20 cellular contexts compared by ENCODE assay signal in genomic region chr7:7834761-7835160, GRCh38.
DNase-seq lines count a peak whose midpoint lies in the region; ATAC-seq, FAIRE-seq and TF ChIP-seq lines count a peak whose summit lies in the region.
"Had no signal": no experiment of that assay in that cellular context is flagged by ENCODE, and none has a peak within 500 bp of the region (broad histone marks: within the 10 kb centered on the region; RNA-seq: fewer than 3 reads in every experiment).

No MANE protein-coding gene starts in this region.

- DNase-seq in A673 (ENCODE audit: low spot score) (peak; percentile 76), H54 (ENCODE audit: insufficient read length, low spot score) (no peak), T-helper 17 cell (no peak), memory B cell (ENCODE audit: low spot score in 2 of 2) (no peak), NCI-H2196 (lab: John Stamatoyannopoulos, UW; ENCODE audit: unreplicated experiment) (no peak), tibial artery (no peak), transverse colon (no peak), NCI-H774 (lab: John Stamatoyannopoulos, UW) (no peak)
- DNase-seq: CD8-positive, alpha-beta memory T cell; HFFc6; Kasumi-1; MG63; NCI-H1105 treated with DMSO at 0.1 percent for 48 hours; NCI-H1694; NCI-H2081 treated with DMSO at 0.1 percent for 48 hours; RPMI8226 had no signal

- H3K4me1 Mint-ChIP-seq in T-helper 17 cell (peaks cover 9% of the 10 kb centered on the region), memory B cell (peaks cover 33% of the 10 kb centered on the region)

- peak overlapping the region; percentile 12 for H3K27ac Mint-ChIP-seq in T-helper 17 cell
- no peak overlapping the region for H3K27ac Mint-ChIP-seq in memory B cell
- H3K27ac Mint-ChIP-seq: CD8-positive, alpha-beta memory T cell; HFFc6; IgD-negative memory B cell had no signal

- 87 to 88% methylated on average over 4 of the region's 4 CpGs for WGBS in transverse colon (ENCODE audit: low coverage in 1 of 2), 2 donors

- no peaks in the 10 kb centered on the region for H3K27me3 ChIP-seq in A673 (replicated peaks; ENCODE audit: insufficient read depth, low read depth, low read length, poor library complexity)
- no peaks in the 10 kb centered on the region for H3K27me3 ChIP-seq in tibial artery
- H3K27me3 ChIP-seq in transverse colon: no peaks in the 10 kb centered on the region
- H3K27me3 ChIP-seq: BLaER1, MG63 had no signal

- no peak for TF ChIP-seq EP300 in transverse colon (IDR thresholded peaks at IDR 0.05; ENCODE audit: low read depth)

- H3K36me3 Mint-ChIP-seq in T-helper 17 cell (ENCODE audit: low read depth): peaks cover 2% of the 10 kb centered on the region
- H3K36me3 Mint-ChIP-seq in memory B cell: peaks cover 14% of the 10 kb centered on the region

- FAIRE-seq in H54 (lab: Jason Lieb, UNC): peak; percentile 89
- FAIRE-seq: GM12892, GM18507 had no signal

- no peak overlapping the region for H3K4me3 ChIP-seq in A673 (ENCODE audit: low read depth, low read length, poor library complexity, severe bottlenecking)
- H3K4me3 ChIP-seq in tibial artery: no peak overlapping the region
- H3K4me3 ChIP-seq in transverse colon: no peak overlapping the region
- H3K4me3 ChIP-seq: BLaER1, MG63 had no signal

- H3K9me3 Mint-ChIP-seq in memory B cell: peaks cover 1% of the 10 kb centered on the region
- H3K9me3 Mint-ChIP-seq: CD8-positive, alpha-beta memory T cell; HFFc6 had no signal

- CTCF ChIA-PET in A673 (lab: Charles Lee): no interaction called here

- in situ Hi-C loops in transverse colon (cut with MboI; ENCODE audit: low pct_ligation_motif_present in 1 of 4, low pct_unique_long_range_greater_than_20kb in 1 of 4, low sequenced_read_pairs in 3 of 4): no loop called here

- H3K27me3 Mint-ChIP-seq in T-helper 17 cell (no peaks in the 10 kb centered on the region), memory B cell (no peaks in the 10 kb centered on the region)
- H3K27me3 Mint-ChIP-seq: CD8-positive, alpha-beta memory T cell; IgD-negative memory B cell had no signal

- H3K4me3 Mint-ChIP-seq in T-helper 17 cell (no peak overlapping the region), memory B cell (no peak overlapping the region)
- H3K4me3 Mint-ChIP-seq: HFFc6 had no signal

- H3K9me3 ChIP-seq in A673 (ENCODE audit: low read depth, low read length, poor library complexity, severe bottlenecking) (no peaks in the 10 kb centered on the region), T-helper 17 cell (ENCODE audit: control insufficient read depth, low read length, poor library complexity, severe bottlenecking) (no peaks in the 10 kb centered on the region), tibial artery (no peaks in the 10 kb centered on the region), transverse colon (no peaks in the 10 kb centered on the region)
- H3K9me3 ChIP-seq: BLaER1, MG63 had no signal

- H3K27ac ChIP-seq in A673 (ENCODE audit: low read depth, low read length, poor library complexity, severe bottlenecking) (no peak overlapping the region), tibial artery (no peak overlapping the region), transverse colon (no peak overlapping the region)
- H3K27ac ChIP-seq: BLaER1 had no signal

- H3K4me1 ChIP-seq in A673 (ENCODE audit: insufficient read depth, low read length, poor library complexity, severe bottlenecking): no peaks in the 10 kb centered on the region
- H3K4me1 ChIP-seq in tibial artery: peaks cover 0 to 7% (median 0%) of the 10 kb centered on the region in 4 donors
- H3K4me1 ChIP-seq in transverse colon: peaks cover 0 to 5% (median 2%) of the 10 kb centered on the region in 4 donors

- intact Hi-C loops in A673 (cut with micrococcal nuclease; ENCODE audit: unreplicated experiment): no loop called here
- intact Hi-C loops in tibial artery (cut with DNase I; ENCODE audit: low total_unique reads): no loop called here
- intact Hi-C loops in transverse colon (cut with DNase I; ENCODE audit: low total_unique reads): no loop called here

- ATAC-seq in T-helper 17 cell (no peak), memory B cell (ENCODE audit: low read depth) (peak; percentile 38)

- no peak for TF ChIP-seq POLR2A in H54 (IDR thresholded peaks at IDR 0.05; ENCODE audit: low read depth, low read length)
- TF ChIP-seq POLR2A in transverse colon (IDR thresholded peaks at IDR 0.05): no peak

- no peak for TF ChIP-seq CTCF in A673 (conservative IDR thresholded peaks at IDR 0.05; ENCODE audit: low read depth, low read length)
- no peak for TF ChIP-seq CTCF in tibial artery (IDR thresholded peaks at IDR 0.05)
- TF ChIP-seq CTCF in transverse colon (IDR thresholded peaks at IDR 0.05): no peak

- BruUV-seq in A673 (replicated peaks; lab: Mats Ljungman, UMichigan): no TSS peak

- POLR2A ChIA-PET in A673 (lab: Charles Lee; ENCODE audit: low non-redundant PET): no interaction called here

- H3K36me3 ChIP-seq in A673 (ENCODE audit: insufficient read depth, low read length, poor library complexity, severe bottlenecking) (no peaks in the 10 kb centered on the region), tibial artery (no peaks in the 10 kb centered on the region), transverse colon (no peaks in the 10 kb centered on the region)
- H3K36me3 ChIP-seq: BLaER1, MG63 had no signal
